In the genomic region with DNA sequence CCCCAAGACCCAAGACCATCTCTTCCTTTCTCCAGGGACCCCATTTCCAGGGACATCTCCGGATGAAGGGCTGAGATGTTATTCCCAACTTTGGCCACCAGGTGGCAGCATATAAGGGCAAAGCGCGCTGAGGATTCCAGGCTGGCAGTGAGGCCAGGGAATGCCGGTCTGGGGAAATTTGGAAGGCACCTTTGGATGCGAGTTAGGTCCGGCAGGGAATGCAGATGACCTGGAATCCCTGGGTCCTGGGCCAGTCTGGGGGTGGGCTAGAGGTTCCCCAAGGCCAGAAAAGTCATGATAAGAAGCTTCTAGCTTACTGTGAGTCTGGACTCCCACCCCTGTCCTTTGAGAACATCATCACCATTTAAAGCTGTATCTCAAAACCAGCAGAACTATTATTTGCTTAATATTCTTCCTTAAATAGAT, we compare ENCODE assay signal across 10 cellular contexts. TPM values are rescaled to one million over a fixed set of nuclear protein-coding genes. Genes with fewer than 3 reads are reported as not detected.
DNase-seq lines count a peak whose midpoint lies in the region; ATAC-seq and TF ChIP-seq lines count a peak whose summit lies in the region.
"Had no signal": no experiment of that assay in that cellular context is flagged by ENCODE, and none has a peak within 500 bp of the region (broad histone marks: within the 10 kb centered on the region; RNA-seq: fewer than 3 reads in every experiment).

No MANE protein-coding gene starts in this region.

- H3K4me1 ChIP-seq in SK-N-SH (ENCODE audit: control insufficient read depth in 1 of 2, insufficient read depth in 2 of 2, low read depth in 1 of 2, low read length in 1 of 2), result peaks cover 0 to 18% of the 10 kb centered on the region in 2 experiments; a peak in 1 of 4 replicates

- H3K27me3 ChIP-seq in SK-N-SH (ENCODE audit: insufficient read depth), result no peaks in the 10 kb centered on the region; the same call in 1 of the 2 replicates

- TF ChIP-seq EP300 in SK-N-SH (IDR thresholded peaks at IDR 0.05; ENCODE audit: borderline replicate concordance in 1 of 2, low read depth in 1 of 2, low read length in 1 of 2), result no peak

- no peak overlapping the region for H3K9ac ChIP-seq in SK-N-SH

- POLR2A ChIA-PET in SK-N-SH (lab: Yijun Ruan, JAX), result no interaction called here

- H3K9me2 ChIP-seq in SK-N-SH, result no peaks in the 10 kb centered on the region

- H3K27ac ChIP-seq in SK-N-SH (ENCODE audit: low read depth in 2 of 2, low read length in 1 of 2), result no peak overlapping the region

- intact Hi-C loops in left cardiac atrium (cut with DNase I), result loop anchor here (10.0 kb wide), 2 partner anchors 932 to 1022 kb away; no protein-coding TSS in a partner anchor

- no peak overlapping the region for H3K4me2 ChIP-seq in SK-N-SH

- H3K4me3 ChIP-seq in SK-N-SH (ENCODE audit: low read depth in 2 of 2, low read length in 1 of 2), result peak overlapping the region in 1 of 2 experiments; percentile 18; a peak in 1 of 4 replicates

- H2AFZ ChIP-seq in SK-N-SH (ENCODE audit: low read depth), result no peak overlapping the region

- no peaks in the 10 kb centered on the region for H3K9me3 ChIP-seq in SK-N-SH

- H3F3A ChIP-seq in SK-N-SH (replicated peaks; ENCODE audit: insufficient read depth), result no peaks in the 10 kb centered on the region

- no peaks in the 10 kb centered on the region for H3K36me3 ChIP-seq in SK-N-SH (replicated peaks in 1 of 2; ENCODE audit: control insufficient read depth in 1 of 2, insufficient read depth in 2 of 2, low read length in 1 of 2)

- WGBS in SK-N-SH (ENCODE audit: low lambda C conversion rate), result 2% methylated on average over 6 of the region's 6 CpGs

- TF ChIP-seq RAD21 in SK-N-SH (IDR thresholded peaks at IDR 0.05; ENCODE audit: low read length), result peak; percentile 83

- DNase-seq in DMS53 (lab: John Stamatoyannopoulos, UW), result peak; percentile 67
- peak; percentile 92 for DNase-seq in HuH-7 (ENCODE audit: low spot score)
- DNase-seq in SK-N-SH, result peak; percentile 88
- DNase-seq in amniotic epithelial cell (ENCODE audit: low read depth), result peak; percentile 20
- peak; percentile 54 for DNase-seq in left cardiac atrium
- peak; percentile 18 for DNase-seq in renal cortical epithelial cell (ENCODE audit: low read depth)

- H4K20me1 ChIP-seq in SK-N-SH (ENCODE audit: insufficient read depth), result no peaks in the 10 kb centered on the region

- H3K79me2 ChIP-seq in SK-N-SH (ENCODE audit: insufficient read depth), result no peaks in the 10 kb centered on the region

- peak; percentile 79 for TF ChIP-seq CTCF in SK-N-SH (IDR thresholded peaks at IDR 0.05)

- CTCF ChIA-PET in SK-N-SH (lab: Yijun Ruan, JAX), result interaction anchor here (0.7 to 4.2 kb wide), 29 partner anchors 9 to 1026 kb away, joined by 3 to 45 read pairs (median 5); a partner anchor contains a TSS

- peak in 1 of 2 donors; percentile 17 for ATAC-seq in left cardiac atrium
- ATAC-seq in HG02642 (IDR thresholded peaks at IDR 0.05; ENCODE audit: poor library complexity, unreplicated experiment), result no peak
- ATAC-seq in GM21381 (IDR thresholded peaks at IDR 0.05; ENCODE audit: unreplicated experiment), result no peak
- ATAC-seq: T-helper 17 cell had no signal

TF ChIP-seq in SK-N-SH, 30 proteins besides CTCF, POLR2A, EP300 and RAD21:
- TF ChIP-seq YY1 (IDR thresholded peaks at IDR 0.05; ENCODE audit: low read depth) (no peak), SMC3 (IDR thresholded peaks at IDR 0.05; ENCODE audit: low read depth, low read length) (peak; percentile 82), ELF1 (IDR thresholded peaks at IDR 0.05) (no peak), RXRA (IDR thresholded peaks at IDR 0.05; ENCODE audit: borderline replicate concordance, low read depth) (no peak), EZH2phosphoT487 (IDR thresholded peaks at IDR 0.05; ENCODE audit: borderline replicate concordance, low read depth) (no peak), RFX5 (IDR thresholded peaks at IDR 0.05; ENCODE audit: low read length) (no peak), GATA2 (CRISPR knock-in tag; IDR thresholded peaks at IDR 0.05) (no peak), NFIC (IDR thresholded peaks at IDR 0.05; ENCODE audit: borderline replicate concordance) (no peak)

RNA-seq across cellular contexts. Expression of a gene that starts 1.6 kb away (rescaled TPM):
- 0.37 and 0.41 TPM in 2 replicates for polyA plus RNA-seq in SK-N-SH (2012; rRNA removed)
- polyA plus RNA-seq in SK-N-SH (2012; cell fraction: cytosol; rRNA removed), result 0.26 and 0.37 TPM in 2 replicates
- 0.48 and 0.76 TPM in 2 replicates for polyA plus RNA-seq in SK-N-SH (2012; cell fraction: nucleus; rRNA removed)
- total RNA-seq in left cardiac atrium (under 1 TPM; 0.60 to 0.74 TPM), renal cortical epithelial cell (0.10 TPM in 1 of 2 replicates, not detected in the other)

RNA-seq across cellular contexts. Expression of a gene that starts 4.8 kb away (rescaled TPM):
- not detected in 2 replicates for polyA plus RNA-seq in SK-N-SH (2012; rRNA removed)
- not detected in 2 replicates for polyA plus RNA-seq in SK-N-SH (2012; cell fraction: cytosol; rRNA removed)
- 0.05 TPM in 1 of 2 replicates, not detected in the other for polyA plus RNA-seq in SK-N-SH (2012; cell fraction: nucleus; rRNA removed)
- total RNA-seq in left cardiac atrium (not detected), renal cortical epithelial cell (not detected in 2 replicates)
- total RNA-seq: subcutaneous adipose tissue, T-helper 17 cell had no signal

RNA-seq across cellular contexts. Expression of a gene that starts 36.4 kb away (rescaled TPM):
- not detected in 2 replicates for polyA plus RNA-seq in SK-N-SH (2012; rRNA removed)
- polyA plus RNA-seq in SK-N-SH (2012; cell fraction: cytosol; rRNA removed), result not detected in 2 replicates
- 0.06 and 0.11 TPM in 2 replicates for polyA plus RNA-seq in SK-N-SH (2012; cell fraction: nucleus; rRNA removed)
- total RNA-seq in left cardiac atrium, result not detected
- total RNA-seq in renal cortical epithelial cell, result not detected in 2 replicates
- total RNA-seq: subcutaneous adipose tissue, T-helper 17 cell had no signal

RNA-seq across cellular contexts. Expression of a gene that starts 46.7 kb away (rescaled TPM):
- 8.5 and 9.1 TPM in 2 replicates for polyA plus RNA-seq in SK-N-SH (2012; rRNA removed)
- 4.4 and 6.4 TPM in 2 replicates for polyA plus RNA-seq in SK-N-SH (2012; cell fraction: cytosol; rRNA removed)
- polyA plus RNA-seq in SK-N-SH (2012; cell fraction: nucleus; rRNA removed), result 25.7 and 27.7 TPM in 2 replicates
- total RNA-seq in left cardiac atrium (10 to 100 TPM; 15.7 to 20.7 TPM), renal cortical epithelial cell (15.5 and 29.5 TPM in 2 replicates)

Comparison
In these comparisons a context has a peak if more than half of its experiments do, and no peak if none do; other contexts are left out.
1. DNase-seq: peak in every context shown above with its lines; median percentile 92 in HuH-7; 88 in SK-N-SH; 67 in DMS53; 54 in left cardiac atrium; 20 in amniotic epithelial cell; 18 in renal cortical epithelial cell.